In genomic region chr3:187742351-187743171, GRCh38 we compare ENCODE assay signal across 8 cellular contexts. TPM values are rescaled to one million over a fixed set of nuclear protein-coding genes. Genes with fewer than 3 reads are reported as not detected.
DNase-seq lines count a peak whose midpoint lies in the region; ATAC-seq, FAIRE-seq and TF ChIP-seq lines count a peak whose summit lies in the region.

No MANE protein-coding gene starts in this region.

- no peak for TF ChIP-seq POLR2A in GM12878 (IDR thresholded peaks at IDR 0.05; ENCODE audit: low read depth, low read length)

- TF ChIP-seq CTCF in CD14-positive monocyte (IDR thresholded peaks at IDR 0.05) (peak; percentile 34), GM12878 (IDR thresholded peaks at IDR 0.05 in 2 of 3, conservative IDR thresholded peaks at IDR 0.05 in 1 of 3; ENCODE audit: control insufficient read depth in 2 of 3, extremely low read depth in 1 of 3, insufficient read depth in 1 of 3, low read depth in 3 of 3, low read length in 3 of 3) (no peak)

- H3K36me3 ChIP-seq in MG63 = no peaks in the 10 kb centered on the region
- no peaks in the 10 kb centered on the region for H3K36me3 ChIP-seq in GM12878 (ENCODE audit: control insufficient read depth in 2 of 2, insufficient read depth in 2 of 2, low read length in 1 of 2)

- no peak for ATAC-seq in GM12878
- ATAC-seq in GM21447 (IDR thresholded peaks at IDR 0.05; ENCODE audit: unreplicated experiment) = no peak

- no peak for DNase-seq in CD14-positive monocyte (ENCODE audit: low spot score)
- DNase-seq in MG63 = no peak
- no peak for DNase-seq in GM12878 (ENCODE audit: low read depth, low spot score)
- DNase-seq in kidney glomerular epithelial cell (lab: John Stamatoyannopoulos, UW) = peak; percentile 19
- peak in 6 of 49 donors; percentile 12 to 46 (median 30) for DNase-seq in substantia nigra (lab: John Stamatoyannopoulos, UW)
- DNase-seq in HUDEP-2 (lab: John Stamatoyannopoulos, UW; ENCODE audit: unreplicated experiment in 76 of 76) = no peak
- no peak for DNase-seq in NCI-H1417 (lab: John Stamatoyannopoulos, UW)

- TF ChIP-seq EP300 in GM12878 (IDR thresholded peaks at IDR 0.05; ENCODE audit: borderline replicate concordance in 1 of 2, control insufficient read depth in 1 of 2, low read depth in 2 of 2, low read length in 2 of 2) = no peak

- no peaks in the 10 kb centered on the region for H4K20me1 ChIP-seq in GM12878 (ENCODE audit: control insufficient read depth, insufficient read depth)

- no peaks in the 10 kb centered on the region for H3K79me2 ChIP-seq in GM12878 (ENCODE audit: control insufficient read depth, insufficient read depth, low read length)

- H3K4me1 Mint-ChIP-seq in CD14-positive monocyte = peaks cover 34% of the 10 kb centered on the region

- peak overlapping the region; percentile 99 to 100 (median 100) for H3K27ac Mint-ChIP-seq in CD14-positive monocyte

- RAD21 ChIA-PET in GM12878 (lab: Charles Lee; ENCODE audit: unreplicated experiment) = interaction anchor here (0.6 to 1.3 kb wide), 5 partner anchors 391 to 1212 kb away, joined by 3 to 6 read pairs (median 4); no protein-coding TSS in a partner anchor

- 6% methylated on average over 13 of the region's 13 CpGs for WGBS in GM12878 (ENCODE audit: insufficient coverage, insufficient replicate concordance, low lambda C conversion rate, missing lambda C conversion rate)

- intact Hi-C loops in CD14-positive monocyte (cut with micrococcal nuclease) (loop anchor here (5.0 to 10.0 kb wide), 11 partner anchors 175 to 1405 kb away; partner anchors contain the start of gene LPP (in 1 of the 2)), GM12878 (cut with micrococcal nuclease; ENCODE audit: unreplicated experiment) (loop anchor here (1.0 to 10.0 kb wide), 9 partner anchors 232 to 922 kb away; no protein-coding TSS in a partner anchor)

- H3K4me2 ChIP-seq in GM12878 (ENCODE audit: control insufficient read depth, insufficient read depth) = no peak overlapping the region

- no peaks in the 10 kb centered on the region for H3K27me3 ChIP-seq in MG63
- peaks cover 18 to 19% of the 10 kb centered on the region in 2 experiments for H3K27me3 ChIP-seq in GM12878 (replicated peaks in 1 of 2; ENCODE audit: control insufficient read depth in 2 of 2, insufficient read depth in 2 of 2, low read length in 1 of 2)

- H3K4me3 ChIP-seq in MG63 (peak overlapping the region; percentile 43; the same call in 1 of the 2 replicates), GM12878 (no peak overlapping the region)

- H3K4me1 ChIP-seq in GM12878 (ENCODE audit: control insufficient read depth, insufficient read depth, low read length) = no peaks in the 10 kb centered on the region; the same call in 1 of the 2 replicates

- peaks cover 0 to 1% (median 0%) of the 10 kb centered on the region in 3 donors for H3K27me3 Mint-ChIP-seq in CD14-positive monocyte (ENCODE audit: low read depth in 3 of 3)

- POLR2A ChIA-PET in GM12878 (lab: Charles Lee) = no interaction called here

- BruUV-seq in GM12878 (replicated peaks; lab: Mats Ljungman, UMichigan) = no TSS peak

- H2AFZ ChIP-seq in GM12878 (ENCODE audit: control insufficient read depth, low read depth, low read length) = no peak overlapping the region

- no peak for FAIRE-seq in GM12878 (lab: Jason Lieb, UNC)

- H3K27ac ChIP-seq in GM12878 (ENCODE audit: control insufficient read depth, insufficient read depth) (no peak overlapping the region), substantia nigra (ENCODE audit: low read depth, low read length, poor library complexity, severe bottlenecking) (peak overlapping the region; percentile 99)

- no peak for TF ChIP-seq RAD21 in GM12878 (IDR thresholded peaks at IDR 0.05; ENCODE audit: insufficient read depth, low read depth, low read length)

- H3K4me3 Mint-ChIP-seq in CD14-positive monocyte = peak overlapping the region; percentile 95 to 100

- peaks cover 0 to 8% (median 2%) of the 10 kb centered on the region in 7 donors for H3K9me3 Mint-ChIP-seq in CD14-positive monocyte

- CTCF ChIA-PET in GM12878 (lab: Yijun Ruan, JAX) = interaction anchor here (0.6 to 2.3 kb wide), 13 partner anchors 18 to 1299 kb away, joined by 3 to 30 read pairs (median 3); no protein-coding TSS in a partner anchor

- in situ Hi-C loops in GM12878 (cut with MboI) = loop anchor here (5.0 kb wide), 2 partner anchors 1010 to 1210 kb away; no protein-coding TSS in a partner anchor

- H3K36me3 Mint-ChIP-seq in CD14-positive monocyte = peaks cover 12% of the 10 kb centered on the region in 2 donors

- no peaks in the 10 kb centered on the region for H3K9me3 ChIP-seq in MG63
- no peaks in the 10 kb centered on the region for H3K9me3 ChIP-seq in GM12878 (replicated peaks; ENCODE audit: control insufficient read depth, insufficient read depth, low read length)

- SMC1A ChIA-PET in GM12878 (lab: Charles Lee; ENCODE audit: uncharacterized antibody, unreplicated experiment) = interaction anchor here (0.6 to 1.9 kb wide), 8 partner anchors 10 to 1213 kb away, joined by 3 to 8 read pairs (median 4); no protein-coding TSS in a partner anchor

- no peak overlapping the region for H3K9ac ChIP-seq in GM12878 (ENCODE audit: control insufficient read depth, insufficient read depth, low read length)

TF ChIP-seq in GM12878, 131 proteins besides CTCF, POLR2A, EP300 and RAD21:
- TF ChIP-seq EZH2 (IDR thresholded peaks at IDR 0.05; ENCODE audit: borderline replicate concordance, control insufficient read depth, low read depth, low read length) = peak; percentile 50; the same call in 1 of the 2 replicates
- TF ChIP-seq ELK1 (IDR thresholded peaks at IDR 0.05; ENCODE audit: low read depth, low read length) = no peak

RNA-seq across cellular contexts. Expression of gene BCL6, which starts 2.7 kb away (rescaled TPM):
- polyA plus RNA-seq in CD14-positive monocyte (10 to 100 TPM; 33.2 to 34.9 TPM), GM12878 (2011; rRNA removed) (0.12 TPM in 1 of 2 replicates, not detected in the other), GM12878 (2014; fragmentation: Illumina TruSeq; extraction: Trizol) (0.27 and 0.31 TPM in 2 replicates), GM12878 (2014; fragmentation: Nextera tagmentation; extraction: Ambion mirVana) (under 1 TPM; 0.04 to 0.06 TPM), GM12878 (2014; rRNA removed) (0.24 and 0.37 TPM in 2 replicates), GM12878 (2016; fragmentation: Nextera tagmentation; extraction: Ambion mirVana) (under 1 TPM; 0.10 to 0.11 TPM)
- total RNA-seq in MG63 (2014; rRNA removed; shearing (Covaris generic); ENCODE audit: low replicate concordance) = 5.5 and 6.2 TPM in 2 replicates
- not detected in 2 replicates for total RNA-seq in GM12878 (2013; cell fraction: nucleolus; rRNA removed)
- total RNA-seq in GM12878 (2014; rRNA removed) (0.16 and 0.34 TPM in 2 replicates), GM12878 (2014; rRNA removed; fragmentation: Illumina TruSeq; extraction: Trizol) (0.18 and 0.28 TPM in 2 replicates), GM12878 (2021) (0.64 and 0.85 TPM in 2 replicates)
- polyA plus RNA-seq in GM12878 (2011; ENCODE audit: low read depth) = not detected
- polyA plus RNA-seq in GM12878 (2011; cell fraction: cytosol; rRNA removed) = 0.08 and 0.22 TPM in 2 replicates
- polyA plus RNA-seq in GM12878 (2011; cell fraction: nucleus; rRNA removed) = 0.18 and 0.21 TPM in 2 replicates
- 0.21 and 0.37 TPM in 2 replicates for polyA plus RNA-seq in GM12878 (2012)
- polyA minus RNA-seq in GM12878 (2011; rRNA and poly(A)+ RNA removed) = 0.10 TPM in 1 of 2 replicates, not detected in the other
- polyA minus RNA-seq in GM12878 (2011; cell fraction: cytosol; rRNA and poly(A)+ RNA removed) = not detected in 2 replicates
- polyA minus RNA-seq in GM12878 (2011; cell fraction: nucleus; rRNA and poly(A)+ RNA removed) = 0.12 TPM in 1 of 2 replicates, not detected in the other

RNA-seq across cellular contexts. Expression of gene RTP2, which starts 40.2 kb away (rescaled TPM):
- polyA plus RNA-seq in CD14-positive monocyte (not detected), GM12878 (2011; rRNA removed) (not detected in 2 replicates), GM12878 (2014; fragmentation: Illumina TruSeq; extraction: Trizol) (not detected in 2 replicates), GM12878 (2014; fragmentation: Nextera tagmentation; extraction: Ambion mirVana) (not detected), GM12878 (2014; rRNA removed) (not detected in 2 replicates), GM12878 (2016; fragmentation: Nextera tagmentation; extraction: Ambion mirVana) (not detected)
- total RNA-seq in MG63 (2014; rRNA removed; shearing (Covaris generic); ENCODE audit: low replicate concordance) = not detected in 2 replicates
- not detected in 2 replicates for total RNA-seq in GM12878 (2013; cell fraction: nucleolus; rRNA removed)
- total RNA-seq in GM12878 (2014; rRNA removed) (not detected in 2 replicates), GM12878 (2014; rRNA removed; fragmentation: Illumina TruSeq; extraction: Trizol) (not detected in 2 replicates), GM12878 (2021) (not detected in 2 replicates)
- polyA plus RNA-seq in GM12878 (2011; ENCODE audit: low read depth) = not detected
- polyA plus RNA-seq in GM12878 (2011; cell fraction: cytosol; rRNA removed) = not detected in 2 replicates
- polyA plus RNA-seq in GM12878 (2011; cell fraction: nucleus; rRNA removed) = not detected in 2 replicates
- polyA plus RNA-seq in GM12878 (2012) = not detected in 2 replicates
- not detected in 2 replicates for polyA minus RNA-seq in GM12878 (2011; rRNA and poly(A)+ RNA removed)
- polyA minus RNA-seq in GM12878 (2011; cell fraction: cytosol; rRNA and poly(A)+ RNA removed) = not detected in 2 replicates
- polyA minus RNA-seq in GM12878 (2011; cell fraction: nucleus; rRNA and poly(A)+ RNA removed) = not detected in 2 replicates
